In the genomic region with DNA sequence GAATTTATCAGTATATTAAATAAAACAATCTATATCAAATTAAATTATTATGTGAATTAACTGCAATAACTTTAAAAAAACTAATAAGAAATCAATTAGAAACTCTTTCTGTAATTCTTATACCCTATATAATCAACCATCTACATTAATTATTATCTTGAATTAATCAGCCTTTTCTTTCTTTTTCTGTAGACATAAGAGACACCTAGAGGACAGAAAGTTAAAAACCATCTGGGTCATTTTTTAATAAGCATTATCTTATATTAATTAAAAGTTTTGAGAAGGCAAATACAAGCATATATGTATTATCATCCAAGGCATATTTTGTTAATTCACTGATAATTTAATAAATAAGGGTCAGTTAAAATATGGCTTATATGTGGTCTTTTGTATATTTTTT, we compare ENCODE assay signal across 20 cellular contexts. TPM values are rescaled to one million over a fixed set of nuclear protein-coding genes. Genes with fewer than 3 reads are reported as not detected.
DNase-seq lines count a peak whose midpoint lies in the region; ATAC-seq, FAIRE-seq and TF ChIP-seq lines count a peak whose summit lies in the region.
"Had no signal": no experiment of that assay in that cellular context is flagged by ENCODE, and none has a peak within 500 bp of the region (broad histone marks: within the 10 kb centered on the region; RNA-seq: fewer than 3 reads in every experiment).

No MANE protein-coding gene starts in this region.

- peaks cover 11% of the 10 kb centered on the region for H3K4me1 ChIP-seq in neural progenitor cell
- H3K4me1 ChIP-seq in pancreas, result no peaks in the 10 kb centered on the region
- H3K4me1 ChIP-seq: colonic mucosa, gastrocnemius medialis had no signal

- TF ChIP-seq CTCF in neural progenitor cell (IDR thresholded peaks at IDR 0.05) (peak; percentile 31), pancreas (IDR thresholded peaks at IDR 0.05) (no peak)

- intact Hi-C loops in pancreas (cut with DNase I), result no loop called here

- no peak overlapping the region for H3K4me2 ChIP-seq in neural progenitor cell
- H3K4me2 ChIP-seq: KMS-11 had no signal

- ATAC-seq in GM18519 (IDR thresholded peaks at IDR 0.05; ENCODE audit: low FRiP score, unreplicated experiment), result no peak
- ATAC-seq in pancreas, result no peak
- ATAC-seq: activated T-helper 17 cell treated with anti-CD3 and anti-CD28 coated beads, Interleukin-2, amount 50 U/mL, for 72 hours; gastrocnemius medialis had no signal

- H3K9me3 ChIP-seq in neural progenitor cell (ENCODE audit: low read depth), result no peaks in the 10 kb centered on the region
- H3K9me3 ChIP-seq in pancreas, result no peaks in the 10 kb centered on the region
- H3K9me3 ChIP-seq: colonic mucosa, gastrocnemius medialis, neutrophil had no signal

- FAIRE-seq in pancreas (lab: Jason Lieb, UNC), result no peak

- no peaks in the 10 kb centered on the region for H3K36me3 ChIP-seq in neural progenitor cell
- H3K36me3 ChIP-seq in pancreas, result no peaks in the 10 kb centered on the region
- H3K36me3 ChIP-seq: colonic mucosa, gastrocnemius medialis, neutrophil had no signal

- peaks cover 16% of the 10 kb centered on the region for H3K27me3 Mint-ChIP-seq in neural progenitor cell (ENCODE audit: insufficient read depth, low read depth)

- H3K79me2 ChIP-seq in neural progenitor cell (ENCODE audit: low read depth), result no peaks in the 10 kb centered on the region

- H4K20me1 ChIP-seq in neural progenitor cell (ENCODE audit: low read depth), result no peaks in the 10 kb centered on the region

- H3K4me1 Mint-ChIP-seq in neural progenitor cell, result peaks cover 16% of the 10 kb centered on the region
- H3K4me1 Mint-ChIP-seq: activated T-helper 17 cell treated with anti-CD3 and anti-CD28 coated beads, Interleukin-2, amount 50 U/mL, for 72 hours had no signal

- no peak overlapping the region for H3K4me3 Mint-ChIP-seq in neural progenitor cell
- H3K4me3 Mint-ChIP-seq: activated T-helper 17 cell treated with anti-CD3 and anti-CD28 coated beads, Interleukin-2, amount 50 U/mL, for 72 hours had no signal

- H3K9me3 Mint-ChIP-seq in neural progenitor cell, result no peaks in the 10 kb centered on the region
- H3K9me3 Mint-ChIP-seq: activated T-helper 17 cell treated with anti-CD3 and anti-CD28 coated beads, Interleukin-2, amount 50 U/mL, for 72 hours had no signal

- H3K4me3 ChIP-seq in neural progenitor cell, result no peak overlapping the region
- H3K4me3 ChIP-seq in pancreas, result no peak overlapping the region
- H3K4me3 ChIP-seq: colonic mucosa, gastrocnemius medialis, SK-N-MC had no signal

- peaks cover 52% of the 10 kb centered on the region for H3F3A ChIP-seq in neural progenitor cell (ENCODE audit: low read depth)

- no peaks in the 10 kb centered on the region for H3K27me3 ChIP-seq in neural progenitor cell
- no peaks in the 10 kb centered on the region for H3K27me3 ChIP-seq in pancreas
- H3K27me3 ChIP-seq: colonic mucosa, gastrocnemius medialis had no signal

- no peak overlapping the region for H2AFZ ChIP-seq in neural progenitor cell (replicated peaks)

- DNase-seq in DMS 273 (lab: John Stamatoyannopoulos, UW; ENCODE audit: unreplicated experiment) (peak; percentile 10), DMS 273 treated with DMSO at 0.1 percent for 48 hours (lab: John Stamatoyannopoulos, UW) (no peak), Kasumi-1 (lab: John Stamatoyannopoulos, UW) (peak; percentile 19 to 38), cerebellum (ENCODE audit: low spot score) (peak; percentile 37), neural progenitor cell (ENCODE audit: low spot score) (no peak), pancreas (no peak), NCI-H446 (lab: John Stamatoyannopoulos, UW) (no peak)
- DNase-seq: 8988T; activated CD4-positive, CD25-positive, alpha-beta regulatory T cell treated with anti-CD3 and anti-CD28 coated beads, Interleukin-2, amount 50 U/mL, for 72 hours; colonic mucosa; DMS153; gastrocnemius medialis; kidney glomerular epithelial cell; stimulated activated CD4-positive, alpha-beta T cell treated with anti-CD3 and anti-CD28 coated beads, Interleukin-2, amount 100 ng/mL, for 48 hours; stimulated activated naive CD4-positive, alpha-beta T cell treated with Interleukin-2 at 50 U/mL for 16 hours had no signal

- H3K27ac ChIP-seq in neural progenitor cell (no peak overlapping the region), pancreas (no peak overlapping the region)
- H3K27ac ChIP-seq: colonic mucosa, gastrocnemius medialis, KMS-11, neutrophil, SK-N-MC had no signal

- no peaks in the 10 kb centered on the region for H3K36me3 Mint-ChIP-seq in neural progenitor cell

- H3K27ac Mint-ChIP-seq in neural progenitor cell, result no peak overlapping the region
- H3K27ac Mint-ChIP-seq: activated T-helper 17 cell treated with anti-CD3 and anti-CD28 coated beads, Interleukin-2, amount 50 U/mL, for 72 hours had no signal

- no peak overlapping the region for H3K9ac ChIP-seq in neural progenitor cell
- H3K9ac ChIP-seq: KMS-11 had no signal

RNA-seq across cellular contexts. Expression of a gene that starts 24.2 kb away (rescaled TPM):
- total RNA-seq in cerebellum (11.5 TPM), neural progenitor cell (ENCODE audit: low replicate concordance) (17.0 and 21.9 TPM in 2 replicates), pancreas (10 to 100 TPM in 2 of 6 donors, 1 to 10 TPM in 4; 9.3 to 13.6 (median 9.9) TPM)
- polyA plus RNA-seq in pancreas, result 10 to 100 TPM in 1 of 2 donors, 1 to 10 TPM in 1; 5.1 to 13.0 TPM

Comparison
In these comparisons a context has a peak if more than half of its experiments do, and no peak if none do; other contexts are left out.
1. DNase-seq: peak in DMS 273 (single experiment), Kasumi-1 (2 of 2) and cerebellum (single experiment); none in DMS 273 treated with DMSO at 0.1 percent for 48 hours (single experiment), neural progenitor cell (single experiment), pancreas (0 of 6) and NCI-H446 (0 of 2).